Comparison of ENCODE assay signal across 16 cellular contexts in the genomic region with DNA sequence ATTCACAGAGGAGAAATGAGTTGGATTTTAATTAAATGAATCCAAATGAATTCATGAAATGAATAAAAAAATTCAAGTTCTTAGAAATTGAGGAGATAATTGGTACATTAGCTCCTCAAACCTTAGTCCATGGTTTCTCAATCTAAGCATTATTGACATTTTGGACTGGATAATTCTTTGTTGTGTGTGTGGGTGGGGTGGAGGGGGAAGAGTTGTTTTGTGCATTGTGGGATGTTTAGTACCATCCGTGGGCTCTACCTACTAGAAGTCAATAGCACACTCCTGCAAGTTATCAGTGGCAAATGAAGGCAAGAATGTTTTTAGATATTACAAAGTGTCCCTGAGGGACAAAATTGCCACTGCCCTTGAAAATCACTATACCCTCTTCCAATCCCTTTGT.
DNase-seq lines count a peak whose midpoint lies in the region; ATAC-seq and TF ChIP-seq lines count a peak whose summit lies in the region.
"Had no signal": no experiment of that assay in that cellular context is flagged by ENCODE, and none has a peak within 500 bp of the region (broad histone marks: within the 10 kb centered on the region; RNA-seq: fewer than 3 reads in every experiment).

No MANE protein-coding gene starts in this region.

- H3K4me3 ChIP-seq in left ventricle myocardium inferior (no peak overlapping the region), heart right ventricle (no peak overlapping the region), uterus (no peak overlapping the region)
- H3K4me3 ChIP-seq: BLaER1, GM23338 had no signal

- WGBS in heart right ventricle, 2 donors, result 70 to 73% methylated on average over 1 of the region's 1 CpG

- H3K36me3 ChIP-seq in left ventricle myocardium inferior (no peaks in the 10 kb centered on the region), heart right ventricle (no peaks in the 10 kb centered on the region), uterus (no peaks in the 10 kb centered on the region)
- H3K36me3 ChIP-seq: BLaER1 had no signal

- peaks cover 45% of the 10 kb centered on the region for H3K4me1 Mint-ChIP-seq in nephron
- H3K4me1 Mint-ChIP-seq: CD14-positive monocyte; CD4-positive, alpha-beta memory T cell; GM23338 had no signal

- ATAC-seq in heart right ventricle (no peak), GM18519 (IDR thresholded peaks at IDR 0.05; ENCODE audit: low FRiP score, unreplicated experiment) (no peak)
- ATAC-seq: GM23338 had no signal

- no peaks in the 10 kb centered on the region for H3K9me3 Mint-ChIP-seq in nephron
- H3K9me3 Mint-ChIP-seq: GM23338 had no signal

- H3K27ac ChIP-seq in left ventricle myocardium inferior (replicated peaks) (peak overlapping the region; percentile 13), heart right ventricle (peak overlapping the region in 3 of 10 donors; percentile 24 to 45 (median 36)), uterus (peak overlapping the region; percentile 11 to 69)
- H3K27ac ChIP-seq: BLaER1 had no signal

- H3K4me1 ChIP-seq in left ventricle myocardium inferior (peaks cover 39% of the 10 kb centered on the region), heart right ventricle (peaks cover 0 to 40% (median 7%) of the 10 kb centered on the region in 9 donors), uterus (peaks cover 9 to 11% of the 10 kb centered on the region in 2 donors)
- H3K4me1 ChIP-seq: BLaER1 had no signal

- no peak overlapping the region for H3K4me3 Mint-ChIP-seq in nephron
- H3K4me3 Mint-ChIP-seq: CD14-positive monocyte; CD4-positive, alpha-beta memory T cell; GM23338; HFFc6 had no signal

- H3K27ac Mint-ChIP-seq in nephron, result peak overlapping the region in 2 of 3 experiments; percentile 58 to 86
- H3K27ac Mint-ChIP-seq: CD14-positive monocyte; CD4-positive, alpha-beta memory T cell; GM23338; HFFc6 had no signal

- TF ChIP-seq POLR2A in uterus (IDR thresholded peaks at IDR 0.05), result no peak

- H3K27me3 Mint-ChIP-seq in nephron (ENCODE audit: low read depth), result no peaks in the 10 kb centered on the region
- H3K27me3 Mint-ChIP-seq: CD4-positive, alpha-beta memory T cell had no signal

- DNase-seq in left ventricle myocardium inferior (no peak), heart right ventricle (no peak), uterus (no peak), inferior parietal cortex (ENCODE audit: extremely low spot score) (no peak), NCI-H1048 (lab: John Stamatoyannopoulos, UW) (no peak)
- DNase-seq: 8988T; CD4-positive, alpha-beta memory T cell; DMS153; GDM1; HCEC 1CT; HFFc6 had no signal

- H3K9me3 ChIP-seq in left ventricle myocardium inferior (replicated peaks), result no peaks in the 10 kb centered on the region
- no peaks in the 10 kb centered on the region for H3K9me3 ChIP-seq in heart right ventricle
- H3K9me3 ChIP-seq in uterus, result no peaks in the 10 kb centered on the region
- H3K9me3 ChIP-seq: BLaER1 had no signal

- no peaks in the 10 kb centered on the region for H3K36me3 Mint-ChIP-seq in nephron (ENCODE audit: low read depth)
- H3K36me3 Mint-ChIP-seq: CD14-positive monocyte; CD4-positive, alpha-beta memory T cell had no signal

- intact Hi-C loops in left ventricle myocardium inferior (cut with micrococcal nuclease) (no loop called here), heart right ventricle (cut with DNase I) (loop anchor here in 1 of 10 donors (5.0 kb wide), 1 partner anchor 40 kb away; no protein-coding TSS in a partner anchor), uterus (cut with DNase I; ENCODE audit: low total_unique reads) (no loop called here)

- no peaks in the 10 kb centered on the region for H3K27me3 ChIP-seq in left ventricle myocardium inferior (ENCODE audit: low read depth)
- no peaks in the 10 kb centered on the region for H3K27me3 ChIP-seq in heart right ventricle
- no peaks in the 10 kb centered on the region for H3K27me3 ChIP-seq in uterus
- H3K27me3 ChIP-seq: BLaER1 had no signal

- TF ChIP-seq CTCF in left ventricle myocardium inferior (IDR thresholded peaks at IDR 0.05; ENCODE audit: borderline replicate concordance), result no peak
- no peak for TF ChIP-seq CTCF in heart right ventricle (IDR thresholded peaks at IDR 0.05)
- no peak for TF ChIP-seq CTCF in nephron (IDR thresholded peaks at IDR 0.05; ENCODE audit: unreplicated experiment in 3 of 3)
- no peak for TF ChIP-seq CTCF in uterus (IDR thresholded peaks at IDR 0.05)
